In the genomic region with DNA sequence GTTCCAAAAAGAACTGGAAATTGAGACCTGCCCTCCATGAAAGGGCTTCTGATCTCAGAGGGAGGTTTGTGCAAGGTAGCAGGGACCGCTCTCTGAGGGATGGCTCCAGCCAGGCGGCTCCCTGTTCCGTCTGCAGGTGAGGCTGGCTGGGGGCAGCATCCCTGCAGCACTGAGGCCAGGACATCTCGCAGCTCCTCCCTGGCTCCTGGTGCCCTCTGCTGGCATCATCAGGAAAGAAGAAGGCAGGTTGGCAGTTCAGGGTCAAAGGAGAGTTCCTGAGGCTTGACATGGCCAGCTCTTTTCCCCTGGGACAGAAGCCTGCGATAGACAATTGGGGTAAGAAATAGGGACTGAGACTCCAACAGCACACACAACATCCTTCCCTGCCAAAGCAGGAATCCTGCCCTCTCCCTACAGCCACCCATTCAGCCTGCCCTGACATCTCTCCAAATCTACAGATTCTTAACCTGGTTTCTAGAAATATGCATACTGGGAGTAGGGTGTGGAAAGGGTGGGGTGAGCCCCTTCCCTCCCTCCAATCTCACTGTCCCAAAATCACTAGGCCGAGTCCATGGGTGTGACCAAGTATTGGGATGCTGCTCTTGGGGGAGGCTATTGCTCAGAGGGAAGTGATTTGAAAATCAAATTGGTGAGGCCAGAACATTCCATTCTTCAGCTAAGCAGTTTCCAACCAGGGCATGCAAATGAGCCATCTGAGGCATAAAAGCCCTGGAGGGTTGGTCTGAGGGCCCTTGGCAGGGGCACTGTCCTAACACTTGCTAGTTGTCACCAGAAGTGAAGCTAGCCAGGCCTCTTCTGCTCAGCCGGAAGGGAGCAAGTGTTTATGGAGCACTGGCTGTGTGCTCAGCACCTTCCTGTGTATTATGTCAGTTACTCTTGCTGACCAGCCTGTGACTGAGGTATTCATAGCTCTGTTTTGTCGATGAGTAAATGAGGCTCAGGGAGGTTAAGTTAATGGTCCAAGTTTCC, we compare ENCODE assay signal across 8 cellular contexts.
A peak's percentile ranks its signal among the peaks of the same experiment; 100 is the strongest.
DNase-seq lines count a peak whose midpoint lies in the region; ATAC-seq and TF ChIP-seq lines count a peak whose summit lies in the region.

No MANE protein-coding gene starts in this region.

- H3K36me3 Mint-ChIP-seq in CD8-positive, alpha-beta T cell, result no peaks in the 10 kb centered on the region
- H3K36me3 Mint-ChIP-seq in activated CD4-positive, alpha-beta T cell treated with anti-CD3 and anti-CD28 coated beads for 36 hours (ENCODE audit: low read depth), result no peaks in the 10 kb centered on the region

- POLR2A ChIA-PET in HEK293T (lab: Yijun Ruan, JAX), result no interaction called here
- POLR2A ChIA-PET in CD8-positive, alpha-beta T cell (lab: Charles Lee), result no interaction called here
- POLR2A ChIA-PET in activated CD4-positive, alpha-beta T cell treated with anti-CD3 and anti-CD28 coated beads for 36 hours (lab: Charles Lee), result no interaction called here

- no peak overlapping the region for H3K27ac Mint-ChIP-seq in CD8-positive, alpha-beta T cell
- no peak overlapping the region for H3K27ac Mint-ChIP-seq in activated CD4-positive, alpha-beta T cell treated with anti-CD3 and anti-CD28 coated beads for 36 hours

- no peak overlapping the region for H3K4me3 Mint-ChIP-seq in CD8-positive, alpha-beta T cell
- no peak overlapping the region for H3K4me3 Mint-ChIP-seq in activated CD4-positive, alpha-beta T cell treated with anti-CD3 and anti-CD28 coated beads for 36 hours

- H3K36me3 ChIP-seq in BE2C (no peaks in the 10 kb centered on the region), left lung (no peaks in the 10 kb centered on the region)
- H3K36me3 ChIP-seq in CD8-positive, alpha-beta T cell (ENCODE audit: insufficient read depth, low read length), result no peaks in the 10 kb centered on the region

- peaks cover 13% of the 10 kb centered on the region for H3K27me3 Mint-ChIP-seq in CD8-positive, alpha-beta T cell (ENCODE audit: low read depth)
- peaks cover 2% of the 10 kb centered on the region for H3K27me3 Mint-ChIP-seq in activated CD4-positive, alpha-beta T cell treated with anti-CD3 and anti-CD28 coated beads for 36 hours

- no peaks in the 10 kb centered on the region for H3K9me3 Mint-ChIP-seq in CD8-positive, alpha-beta T cell
- H3K9me3 Mint-ChIP-seq in activated CD4-positive, alpha-beta T cell treated with anti-CD3 and anti-CD28 coated beads for 36 hours (ENCODE audit: low read depth), result no peaks in the 10 kb centered on the region

- no peaks in the 10 kb centered on the region for H3K4me1 Mint-ChIP-seq in CD8-positive, alpha-beta T cell (ENCODE audit: low read depth)
- H3K4me1 Mint-ChIP-seq in activated CD4-positive, alpha-beta T cell treated with anti-CD3 and anti-CD28 coated beads for 36 hours, result no peaks in the 10 kb centered on the region

- intact Hi-C loops in left lung (cut with DNase I), result no loop called here
- intact Hi-C loops in CD8-positive, alpha-beta T cell (cut with DNase I, micrococcal nuclease), result no loop called here
- intact Hi-C loops in activated CD4-positive, alpha-beta T cell treated with anti-CD3 and anti-CD28 coated beads for 36 hours (cut with DNase I, micrococcal nuclease), result loop anchor here in 1 of 2 experiments (5.0 to 10.0 kb wide), 2 partner anchors 225 to 258 kb away; no protein-coding TSS in a partner anchor

- H3K4me1 ChIP-seq in BE2C (no peaks in the 10 kb centered on the region), left lung (no peaks in the 10 kb centered on the region)
- no peaks in the 10 kb centered on the region for H3K4me1 ChIP-seq in CD8-positive, alpha-beta T cell (ENCODE audit: insufficient read depth, low read length)

- CTCF ChIA-PET in HEK293T (lab: Yijun Ruan, JAX), result interaction anchor here (1.3 to 1.6 kb wide), 2 partner anchors 29 to 257 kb away, joined by 6 to 7 read pairs; no protein-coding TSS in a partner anchor
- CTCF ChIA-PET in CD8-positive, alpha-beta T cell (lab: Charles Lee), result no interaction called here
- CTCF ChIA-PET in activated CD4-positive, alpha-beta T cell treated with anti-CD3 and anti-CD28 coated beads for 36 hours (lab: Charles Lee), result interaction anchor here (0.6 to 1.9 kb wide), 6 partner anchors 12 to 241 kb away, joined by 3 to 5 read pairs (median 3); no protein-coding TSS in a partner anchor

- no peak overlapping the region for H3K27ac ChIP-seq in left lung
- H3K27ac ChIP-seq in CD8-positive, alpha-beta T cell (ENCODE audit: low read depth, low read length), result no peak overlapping the region

- no peak overlapping the region for H3K4me3 ChIP-seq in BE2C (ENCODE audit: low read depth, low read length)
- H3K4me3 ChIP-seq in left lung, result no peak overlapping the region
- H3K4me3 ChIP-seq in CD8-positive, alpha-beta T cell (ENCODE audit: low read depth, low read length), result no peak overlapping the region

- no peaks in the 10 kb centered on the region for H3K27me3 ChIP-seq in BE2C
- peaks cover 0 to 38% of the 10 kb centered on the region in 2 donors for H3K27me3 ChIP-seq in left lung
- H3K27me3 ChIP-seq in CD8-positive, alpha-beta T cell (ENCODE audit: insufficient read depth, low read length), result no peaks in the 10 kb centered on the region

- ATAC-seq in left lung (peak; percentile 66), GM19351 (IDR thresholded peaks at IDR 0.05; ENCODE audit: unreplicated experiment) (no peak)
- no peak for ATAC-seq in CD8-positive, alpha-beta T cell
- no peak for ATAC-seq in activated CD4-positive, alpha-beta T cell treated with anti-CD3 and anti-CD28 coated beads for 36 hours

- peak; percentile 49 for TF ChIP-seq CTCF in BE2C (IDR thresholded peaks at IDR 0.05; ENCODE audit: low read depth, low read length)
- TF ChIP-seq CTCF in left lung (IDR thresholded peaks at IDR 0.05), result no peak
- no peak for TF ChIP-seq CTCF in CD8-positive, alpha-beta T cell (IDR thresholded peaks at IDR 0.05)

- DNase-seq in BE2C (peak; percentile 26), HEK293T (ENCODE audit: extremely low spot score) (peak; percentile 22), astrocyte of the hippocampus (ENCODE audit: low read depth, low spot score) (peak; percentile 46), left lung (no peak), UCSD-AML1 (lab: John Stamatoyannopoulos, UW; ENCODE audit: unreplicated experiment) (no peak)
- DNase-seq in CD8-positive, alpha-beta T cell, result no peak
- DNase-seq in activated CD4-positive, alpha-beta T cell treated with anti-CD3 and anti-CD28 coated beads for 36 hours, result no peak

- H3K9me3 ChIP-seq in BE2C (no peaks in the 10 kb centered on the region), left lung (no peaks in the 10 kb centered on the region)
- no peaks in the 10 kb centered on the region for H3K9me3 ChIP-seq in CD8-positive, alpha-beta T cell (ENCODE audit: low read length)

TF ChIP-seq in HEK293T, 16 proteins besides CTCF, POLR2A, EP300 and RAD21:
- no peak for TF ChIP-seq FOXK2 (IDR thresholded peaks at IDR 0.05)
- TF ChIP-seq HDGF (IDR thresholded peaks at IDR 0.05; ENCODE audit: borderline replicate concordance), result no peak
- TF ChIP-seq SP1 (IDR thresholded peaks at IDR 0.05), result no peak
- TF ChIP-seq, protein P1, sequence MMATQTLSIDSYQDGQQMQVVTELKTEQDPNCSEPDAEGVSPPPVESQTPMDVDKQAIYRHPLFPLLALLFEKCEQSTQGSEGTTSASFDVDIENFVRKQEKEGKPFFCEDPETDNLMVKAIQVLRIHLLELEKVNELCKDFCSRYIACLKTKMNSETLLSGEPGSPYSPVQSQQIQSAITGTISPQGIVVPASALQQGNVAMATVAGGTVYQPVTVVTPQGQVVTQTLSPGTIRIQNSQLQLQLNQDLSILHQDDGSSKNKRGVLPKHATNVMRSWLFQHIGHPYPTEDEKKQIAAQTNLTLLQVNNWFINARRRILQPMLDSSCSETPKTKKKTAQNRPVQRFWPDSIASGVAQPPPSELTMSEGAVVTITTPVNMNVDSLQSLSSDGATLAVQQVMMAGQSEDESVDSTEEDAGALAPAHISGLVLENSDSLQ (IDR thresholded peaks at IDR 0.05), result no peak
- no peak for TF ChIP-seq CTBP1 (IDR thresholded peaks at IDR 0.05; ENCODE audit: borderline replicate concordance)
- no peak for TF ChIP-seq FOXA1 (IDR thresholded peaks at IDR 0.05)
TF ChIP-seq in HEK293T: peak in this region for 0.

Comparison
In these comparisons a context has a peak if more than half of its experiments do, and no peak if none do; other contexts are left out.
1. DNase-seq: peak in BE2C (single experiment), HEK293T (single experiment) and astrocyte of the hippocampus (single experiment); none in left lung (0 of 2), CD8-positive, alpha-beta T cell (0 of 7), activated CD4-positive, alpha-beta T cell treated with anti-CD3 and anti-CD28 coated beads for 36 hours (single experiment) and UCSD-AML1 (single experiment).